ENCODE assay signal across 10 cellular contexts in the genomic region with DNA sequence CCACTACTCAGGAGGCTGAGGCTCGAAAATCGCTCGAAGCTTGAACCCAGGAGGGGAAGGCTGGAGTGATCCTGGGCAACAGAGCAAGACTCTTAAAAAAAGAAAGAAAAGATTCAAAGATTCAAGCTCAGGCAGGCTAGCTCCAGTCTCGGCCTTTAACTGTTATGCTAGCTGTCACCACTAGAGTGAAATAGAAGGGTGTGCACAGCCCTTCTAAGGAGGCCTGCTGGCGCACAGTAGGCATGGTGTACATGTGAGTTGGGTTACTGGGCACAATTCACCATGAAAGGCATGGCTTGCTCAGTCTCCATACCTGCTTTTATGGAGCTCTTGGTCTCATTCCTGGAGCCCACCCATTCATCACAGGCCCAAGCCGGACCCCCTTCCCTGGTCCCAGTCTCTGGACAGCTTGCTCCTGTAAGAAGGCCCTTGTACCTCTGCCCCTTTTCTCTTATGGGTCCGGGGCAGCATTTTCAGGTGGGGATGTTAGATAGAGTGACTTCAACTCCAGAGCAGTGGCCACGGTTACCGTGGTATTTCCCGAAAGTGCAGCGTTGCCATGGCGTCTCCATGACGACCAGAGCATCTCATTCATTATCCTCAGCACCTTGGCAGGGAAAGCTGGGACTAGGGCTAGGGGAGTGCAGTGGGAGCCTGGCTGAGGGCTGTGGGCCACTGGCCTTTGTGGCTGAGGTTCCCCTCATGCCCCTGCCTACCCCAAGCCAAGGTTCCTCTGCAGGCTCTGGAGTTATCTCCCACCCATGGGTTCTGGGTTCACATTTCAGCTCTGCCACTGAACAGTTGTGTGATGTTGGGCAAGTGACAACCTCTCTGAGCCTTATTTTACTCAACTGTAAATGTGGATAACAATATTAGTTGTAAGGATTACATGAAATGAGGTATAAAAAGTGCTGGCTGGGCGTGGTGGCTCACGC. TPM values are rescaled to one million over a fixed set of nuclear protein-coding genes. Genes with fewer than 3 reads are reported as not detected.
DNase-seq lines count a peak whose midpoint lies in the region; ATAC-seq, FAIRE-seq and TF ChIP-seq lines count a peak whose summit lies in the region.
"Had no signal": no experiment of that assay in that cellular context is flagged by ENCODE, and none has a peak within 500 bp of the region (broad histone marks: within the 10 kb centered on the region; RNA-seq: fewer than 3 reads in every experiment).

No MANE protein-coding gene starts in this region.

- H3K27me3 Mint-ChIP-seq in activated CD4-positive, alpha-beta memory T cell treated with anti-CD3 and anti-CD28 coated beads for 36 hours: no peaks in the 10 kb centered on the region
- H3K27me3 Mint-ChIP-seq in activated CD4-positive, alpha-beta memory T cell treated with anti-CD3 and anti-CD28 coated beads, Interleukin-2, amount 10 ng/mL, durations not matched to agents 7 days and 5 days: no peaks in the 10 kb centered on the region
- H3K27me3 Mint-ChIP-seq: CD4-positive, alpha-beta T cell had no signal

- no peaks in the 10 kb centered on the region for H3K9me3 Mint-ChIP-seq in activated CD4-positive, alpha-beta memory T cell treated with anti-CD3 and anti-CD28 coated beads for 36 hours
- H3K9me3 Mint-ChIP-seq in activated CD4-positive, alpha-beta memory T cell treated with anti-CD3 and anti-CD28 coated beads, Interleukin-2, amount 10 ng/mL, durations not matched to agents 7 days and 5 days: no peaks in the 10 kb centered on the region
- H3K9me3 Mint-ChIP-seq: CD4-positive, alpha-beta T cell had no signal

- CTCF ChIA-PET in activated CD4-positive, alpha-beta memory T cell treated with anti-CD3 and anti-CD28 coated beads for 36 hours (lab: Charles Lee): no interaction called here
- CTCF ChIA-PET in activated CD4-positive, alpha-beta memory T cell treated with anti-CD3 and anti-CD28 coated beads, Interleukin-2, amount 10 ng/mL, durations not matched to agents 7 days and 5 days (lab: Charles Lee): interaction anchor here (0.7 kb wide), 1 partner anchor 25 kb away, joined by 3 read pairs; no protein-coding TSS in a partner anchor
- CTCF ChIA-PET in RWPE1 (lab: Yijun Ruan, JAX): interaction anchor here (0.7 to 1.4 kb wide), 7 partner anchors 10 to 266 kb away, joined by 3 to 10 read pairs (median 5); no protein-coding TSS in a partner anchor

- peak; percentile 13 for DNase-seq in activated CD4-positive, alpha-beta memory T cell treated with anti-CD3 and anti-CD28 coated beads for 36 hours
- DNase-seq in activated CD4-positive, alpha-beta memory T cell treated with anti-CD3 and anti-CD28 coated beads, Interleukin-2, amount 10 ng/mL, durations not matched to agents 7 days and 5 days: no peak
- DNase-seq in RWPE1 (ENCODE audit: low spot score): no peak
- no peak for DNase-seq in fibroblast of the aortic adventitia (ENCODE audit: low read depth)
- no peak for DNase-seq in thyroid gland
- no peak for DNase-seq in activated CD4-positive, CD25-positive, alpha-beta regulatory T cell treated with anti-CD3 and anti-CD28 coated beads, Interleukin-2, amount 50 U/mL, for 72 hours
- no peak for DNase-seq in urothelium cell line (ENCODE audit: low spot score)
- DNase-seq: CD4-positive, alpha-beta T cell; T-helper 1 cell had no signal

- no peaks in the 10 kb centered on the region for H3K36me3 ChIP-seq in thyroid gland

- WGBS in thyroid gland, 2 donors: 87 to 92% methylated on average over 9 to 15 of the region's 15 CpGs

- POLR2A ChIA-PET in activated CD4-positive, alpha-beta memory T cell treated with anti-CD3 and anti-CD28 coated beads for 36 hours (lab: Charles Lee): interaction anchor here (0.5 kb wide), 1 partner anchor 67 kb away, joined by 4 read pairs; no protein-coding TSS in a partner anchor
- POLR2A ChIA-PET in activated CD4-positive, alpha-beta memory T cell treated with anti-CD3 and anti-CD28 coated beads, Interleukin-2, amount 10 ng/mL, durations not matched to agents 7 days and 5 days (lab: Charles Lee): no interaction called here
- POLR2A ChIA-PET in RWPE1 (lab: Yijun Ruan, JAX; ENCODE audit: low non-redundant PET): no interaction called here

- H3K4me3 ChIP-seq in fibroblast of the aortic adventitia (ENCODE audit: low read depth, low read length) (no peak overlapping the region), thyroid gland (replicated peaks in 1 of 3) (no peak overlapping the region)

- no peak for TF ChIP-seq POLR2A in thyroid gland (IDR thresholded peaks at IDR 0.05)

- no peaks in the 10 kb centered on the region for H3K9me3 ChIP-seq in thyroid gland

- H3K36me3 Mint-ChIP-seq in activated CD4-positive, alpha-beta memory T cell treated with anti-CD3 and anti-CD28 coated beads for 36 hours: no peaks in the 10 kb centered on the region
- no peaks in the 10 kb centered on the region for H3K36me3 Mint-ChIP-seq in activated CD4-positive, alpha-beta memory T cell treated with anti-CD3 and anti-CD28 coated beads, Interleukin-2, amount 10 ng/mL, durations not matched to agents 7 days and 5 days (ENCODE audit: low read depth)

- no peak for TF ChIP-seq CTCF in RWPE1 (conservative IDR thresholded peaks at IDR 0.05; ENCODE audit: low read depth)
- peak; percentile 19 for TF ChIP-seq CTCF in fibroblast of the aortic adventitia (IDR thresholded peaks at IDR 0.05; ENCODE audit: insufficient read depth, low read length)
- TF ChIP-seq CTCF in thyroid gland (IDR thresholded peaks at IDR 0.05): no peak

- ATAC-seq in GM21423 (IDR thresholded peaks at IDR 0.05; ENCODE audit: unreplicated experiment): no peak

- H3K27ac Mint-ChIP-seq in activated CD4-positive, alpha-beta memory T cell treated with anti-CD3 and anti-CD28 coated beads for 36 hours: no peak overlapping the region
- no peak overlapping the region for H3K27ac Mint-ChIP-seq in activated CD4-positive, alpha-beta memory T cell treated with anti-CD3 and anti-CD28 coated beads, Interleukin-2, amount 10 ng/mL, durations not matched to agents 7 days and 5 days
- H3K27ac Mint-ChIP-seq: CD4-positive, alpha-beta T cell had no signal

- H3K4me1 ChIP-seq in thyroid gland: peaks cover 82 to 100% of the 10 kb centered on the region in 2 donors

- no peak for FAIRE-seq in urothelium cell line (lab: Jason Lieb, UNC)

- intact Hi-C loops in activated CD4-positive, alpha-beta memory T cell treated with anti-CD3 and anti-CD28 coated beads for 36 hours (cut with micrococcal nuclease): no loop called here
- intact Hi-C loops in thyroid gland (cut with DNase I): no loop called here

- peak overlapping the region; percentile 97 for H3K27ac ChIP-seq in RWPE1
- peak overlapping the region; percentile 83 to 98 (median 96) for H3K27ac ChIP-seq in thyroid gland

- H3K4me3 Mint-ChIP-seq in activated CD4-positive, alpha-beta memory T cell treated with anti-CD3 and anti-CD28 coated beads for 36 hours: no peak overlapping the region
- H3K4me3 Mint-ChIP-seq in activated CD4-positive, alpha-beta memory T cell treated with anti-CD3 and anti-CD28 coated beads, Interleukin-2, amount 10 ng/mL, durations not matched to agents 7 days and 5 days: no peak overlapping the region
- H3K4me3 Mint-ChIP-seq: CD4-positive, alpha-beta T cell had no signal

- no peaks in the 10 kb centered on the region for H3K27me3 ChIP-seq in thyroid gland

- H3K4me1 Mint-ChIP-seq in activated CD4-positive, alpha-beta memory T cell treated with anti-CD3 and anti-CD28 coated beads for 36 hours (ENCODE audit: low read depth): no peaks in the 10 kb centered on the region
- H3K4me1 Mint-ChIP-seq in activated CD4-positive, alpha-beta memory T cell treated with anti-CD3 and anti-CD28 coated beads, Interleukin-2, amount 10 ng/mL, durations not matched to agents 7 days and 5 days: no peaks in the 10 kb centered on the region

RNA-seq across cellular contexts. Expression of gene NDST1, which starts 5.7 kb away (rescaled TPM):
- 1 to 10 TPM; 2.5 to 2.6 TPM for total RNA-seq in activated CD4-positive, alpha-beta memory T cell treated with anti-CD3 and anti-CD28 coated beads for 36 hours
- total RNA-seq in activated CD4-positive, alpha-beta memory T cell treated with anti-CD3 and anti-CD28 coated beads, Interleukin-2, amount 10 ng/mL, durations not matched to agents 7 days and 5 days: under 1 TPM; 0.13 to 0.18 TPM
- 36.2 and 39.3 TPM in 2 replicates for total RNA-seq in fibroblast of the aortic adventitia (ENCODE audit: low replicate concordance)
- 100 to 1,000 TPM in 2 of 4 donors, 10 to 100 TPM in 2; 84.9 to 171 (median 113) TPM for total RNA-seq in thyroid gland

Comparison
In these comparisons a context has a peak if more than half of its experiments do, and no peak if none do; other contexts are left out.
1. RNA of gene NDST1, which starts 5.7 kb away (total RNA-seq): 84.9 to 171 TPM in thyroid gland and 36.2 to 39.3 TPM in fibroblast of the aortic adventitia; 2.5 to 2.6 TPM in activated CD4-positive, alpha-beta memory T cell treated with anti-CD3 and anti-CD28 coated beads for 36 hours and 0.13 to 0.18 TPM in activated CD4-positive, alpha-beta memory T cell treated with anti-CD3 and anti-CD28 coated beads, Interleukin-2, amount 10 ng/mL, durations not matched to agents 7 days and 5 days; every median in the first group is over 10 times any median in the second.